8 cellular contexts compared by ENCODE assay signal in the genomic region with DNA sequence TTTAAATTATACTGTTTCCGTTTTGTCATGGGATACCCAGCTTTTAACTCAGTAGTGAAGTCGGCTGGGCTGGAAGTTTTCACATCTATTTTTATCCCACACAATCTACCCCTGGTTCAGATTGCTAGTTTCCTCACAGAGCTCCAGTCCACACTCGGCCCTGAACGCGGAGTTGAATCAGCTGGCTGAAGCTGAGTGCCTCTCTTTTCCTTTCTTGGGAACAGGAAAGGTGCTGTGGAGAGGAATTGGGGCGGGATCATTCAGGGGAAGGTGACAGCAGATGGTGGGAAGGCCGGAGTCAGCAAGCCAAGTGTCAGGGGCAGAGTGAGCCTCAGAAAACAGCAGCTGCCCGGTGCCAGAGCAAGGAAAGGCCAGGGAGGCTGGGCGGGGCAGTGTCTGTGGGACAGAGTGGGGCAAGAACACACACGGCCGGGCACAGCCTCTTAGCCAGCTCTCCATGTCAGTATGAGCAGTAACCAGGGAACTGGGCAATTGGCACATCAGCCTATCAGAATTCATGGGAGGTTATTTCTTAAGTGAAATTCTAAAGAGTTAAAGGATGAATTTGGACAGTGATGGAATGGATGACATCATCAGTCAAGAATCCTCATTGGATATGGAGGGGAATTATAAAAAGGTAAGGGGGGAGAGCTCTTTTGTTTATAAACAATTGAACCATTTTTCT. TPM values are rescaled to one million over a fixed set of nuclear protein-coding genes. Genes with fewer than 3 reads are reported as not detected.
A peak's percentile ranks its signal among the peaks of the same experiment; 100 is the strongest.
DNase-seq lines count a peak whose midpoint lies in the region; TF ChIP-seq lines count a peak whose summit lies in the region.

No MANE protein-coding gene starts in this region.

- peak overlapping the region; percentile 84 for H3K4me2 ChIP-seq in fibroblast of lung (ENCODE audit: extremely low read depth, insufficient read depth, low read length)

- H4K20me1 ChIP-seq in fibroblast of lung (ENCODE audit: control insufficient read depth, extremely low read depth, insufficient read depth, low read length), result no peaks in the 10 kb centered on the region

- DNase-seq in NCI-H524 treated with DMSO at 0.1 percent for 48 hours (lab: John Stamatoyannopoulos, UW), result peak; percentile 70
- peak; percentile 63 to 72 for DNase-seq in fibroblast of lung (ENCODE audit: low read depth in 2 of 2)
- peak in 40 of 56 donors; percentile 23 to 81 (median 52) for DNase-seq in nucleus accumbens (lab: John Stamatoyannopoulos, UW)
- no peak for DNase-seq in NCI-H345 treated with DMSO at 0.1 percent for 48 hours (lab: John Stamatoyannopoulos, UW; ENCODE audit: unreplicated experiment)
- no peak for DNase-seq in stimulated activated naive CD4-positive, alpha-beta T cell treated with Interleukin-2 at 50 U/mL for 16 hours (lab: John Stamatoyannopoulos, UW)
- DNase-seq in SK-N-DZ (ENCODE audit: low spot score), result no peak
- DNase-seq in activated naive CD4-positive, alpha-beta T cell (lab: John Stamatoyannopoulos, UW), result no peak

- peaks cover 37% of the 10 kb centered on the region for H3K4me1 ChIP-seq in fibroblast of lung (ENCODE audit: control insufficient read depth, extremely low read depth, insufficient read depth, low read length)

- H3K27ac ChIP-seq in fibroblast of lung (ENCODE audit: insufficient read depth, low read length), result peak overlapping the region; percentile 84

- H3K27me3 ChIP-seq in fibroblast of lung (ENCODE audit: control insufficient read depth, insufficient read depth, low read length), result no peaks in the 10 kb centered on the region

- no peak for TF ChIP-seq CTCF in fibroblast of lung (conservative IDR thresholded peaks at IDR 0.05 in 1 of 2, IDR thresholded peaks at IDR 0.05 in 1 of 2; ENCODE audit: low read depth in 1 of 2, low read length in 2 of 2)

- peaks cover 58% of the 10 kb centered on the region for H3K79me2 ChIP-seq in fibroblast of lung (ENCODE audit: control insufficient read depth, insufficient read depth, low read length)

- H3K9ac ChIP-seq in fibroblast of lung (ENCODE audit: insufficient read depth, low read length), result peak overlapping the region; percentile 50

- no peaks in the 10 kb centered on the region for H3K36me3 ChIP-seq in fibroblast of lung (ENCODE audit: control insufficient read depth, insufficient read depth, low read length)

- H2AFZ ChIP-seq in fibroblast of lung (ENCODE audit: low read length), result peak overlapping the region; percentile 7

- H3K4me3 ChIP-seq in GM08714 (ENCODE audit: low read length) (peak overlapping the region; percentile 10; the same call in 1 of the 2 replicates), fibroblast of lung (replicated peaks in 1 of 4; ENCODE audit: control extremely low read depth in 1 of 4, insufficient read depth in 1 of 4, low read depth in 3 of 4, low read length in 4 of 4) (peak overlapping the region in 2 of 4 experiments; percentile 23 to 48)

- no peaks in the 10 kb centered on the region for H3K9me3 ChIP-seq in fibroblast of lung (ENCODE audit: control insufficient read depth, insufficient read depth, low read depth, low read length)

RNA-seq across cellular contexts. Expression of a gene that starts 13.3 kb away (rescaled TPM):
- total RNA-seq in fibroblast of lung, result 6.9 and 8.8 TPM in 2 replicates
- polyA plus RNA-seq in fibroblast of lung, result 2.3 and 4.1 TPM in 2 replicates
- polyA plus RNA-seq in fibroblast of lung (2012), result 1.5 and 5.7 TPM in 2 replicates
- polyA minus RNA-seq in fibroblast of lung (ENCODE audit: low replicate concordance), result 0.11 and 0.43 TPM in 2 replicates
- 127 and 223 TPM in 2 replicates for polyA plus RNA-seq in SK-N-DZ (2014; cell fraction: cytosol; rRNA removed)
- polyA plus RNA-seq in SK-N-DZ (2014; cell fraction: nucleus; rRNA removed), result 105 and 153 TPM in 2 replicates

Comparison
In these comparisons a context has a peak if more than half of its experiments do, and no peak if none do; other contexts are left out.
1. DNase-seq: peak in NCI-H524 treated with DMSO at 0.1 percent for 48 hours (single experiment), fibroblast of lung (2 of 2) and nucleus accumbens (40 of 56); none in NCI-H345 treated with DMSO at 0.1 percent for 48 hours (single experiment), stimulated activated naive CD4-positive, alpha-beta T cell treated with Interleukin-2 at 50 U/mL for 16 hours (single experiment), SK-N-DZ (single experiment) and activated naive CD4-positive, alpha-beta T cell (0 of 4).